In the genomic region with DNA sequence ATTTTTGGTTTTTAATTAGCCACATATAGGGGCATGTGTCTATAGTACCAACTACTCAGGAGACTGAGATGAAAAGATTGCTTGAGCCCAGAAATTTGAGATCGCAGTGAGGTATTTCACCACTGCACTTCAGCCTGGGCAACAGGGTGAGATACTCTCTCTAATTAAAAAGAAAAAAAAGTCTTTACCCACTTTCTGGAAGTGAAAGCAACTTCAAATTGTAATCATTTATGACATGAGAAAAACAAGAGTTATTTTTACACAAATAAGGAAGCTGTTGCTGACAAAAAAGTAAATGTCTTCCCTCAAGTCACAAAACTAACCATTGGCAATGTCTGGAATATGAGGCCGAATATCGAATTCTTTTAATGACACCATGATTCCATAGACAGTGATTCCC, we compare ENCODE assay signal across 24 cellular contexts.
"Had no signal": no experiment of that assay in that cellular context is flagged by ENCODE, and none has a peak within 500 bp of the region (broad histone marks: within the 10 kb centered on the region; RNA-seq: fewer than 3 reads in every experiment).

No MANE protein-coding gene starts in this region.

- H3K4me1 Mint-ChIP-seq: activated CD4-positive, alpha-beta memory T cell treated with anti-CD3 and anti-CD28 coated beads, Interleukin-2, amount 10 ng/mL, durations not matched to agents 7 days and 5 days; activated CD4-positive, alpha-beta T cell treated with anti-CD3 and anti-CD28 coated beads, Interleukin-2, amount 10 ng/mL, durations not matched to agents 24 days and 14 days; activated naive CD8-positive, alpha-beta T cell treated with anti-CD3 and anti-CD28 coated beads, Interleukin-2, amount 10 ng/mL, durations not matched to agents 7 days and 5 days; central memory CD8-positive, alpha-beta T cell had no signal

- H3K4me3 ChIP-seq: breast epithelium, prostate gland, thoracic aorta, upper lobe of left lung had no signal

- H3K9me3 ChIP-seq: breast epithelium, prostate gland, thoracic aorta, upper lobe of left lung had no signal

- DNase-seq: activated CD4-positive, alpha-beta memory T cell treated with anti-CD3 and anti-CD28 coated beads, Interleukin-2, amount 10 ng/mL, durations not matched to agents 7 days and 5 days; activated CD4-positive, alpha-beta T cell treated with anti-CD3 and anti-CD28 coated beads, Interleukin-2, amount 10 ng/mL, durations not matched to agents 24 days and 14 days; activated effector memory CD4-positive, alpha-beta T cell treated with Interleukin-2 at 50 U/mL for 16 hours; activated naive CD4-positive, alpha-beta T cell treated with anti-CD3 and anti-CD28 coated beads for 36 hours; activated naive CD8-positive, alpha-beta T cell treated with anti-CD3 and anti-CD28 coated beads, Interleukin-2, amount 10 ng/mL, durations not matched to agents 7 days and 5 days; activated T-cell treated with anti-CD3 and anti-CD28 coated beads, Interleukin-2, amount 50 U/mL, for 72 hours; amniotic stem cell; effector memory CD4-positive, alpha-beta T cell; foreskin melanocyte; head of caudate nucleus; hypothalamus; left ventricle myocardium superior; mammary epithelial cell; midbrain; stimulated activated CD4-positive, alpha-beta T cell treated with anti-CD3 and anti-CD28 coated beads, Interleukin-2, amount 100 ng/mL, for 48 hours; stimulated activated CD8-positive, alpha-beta memory T cell treated with anti-CD3 and anti-CD28 coated beads, Interleukin-4, amount 100 ng/mL, for 48 hours; stimulated activated naive CD4-positive, alpha-beta T cell; T1000; upper lobe of left lung had no signal

- H3K36me3 Mint-ChIP-seq: activated naive CD8-positive, alpha-beta T cell treated with anti-CD3 and anti-CD28 coated beads, Interleukin-2, amount 10 ng/mL, durations not matched to agents 7 days and 5 days; natural killer cell treated with Interleukin-12 subunit alpha and Interleukin-12 subunit beta and Interleukin-15 and Interleukin-18, amount 100 ng/mL, for 72 hours had no signal

- H3K4me1 ChIP-seq: breast epithelium, prostate gland had no signal

- H3K4me3 Mint-ChIP-seq: activated CD4-positive, alpha-beta memory T cell treated with anti-CD3 and anti-CD28 coated beads, Interleukin-2, amount 10 ng/mL, durations not matched to agents 7 days and 5 days; activated CD4-positive, alpha-beta T cell treated with anti-CD3 and anti-CD28 coated beads, Interleukin-2, amount 10 ng/mL, durations not matched to agents 24 days and 14 days; activated naive CD4-positive, alpha-beta T cell treated with anti-CD3 and anti-CD28 coated beads for 36 hours; activated naive CD8-positive, alpha-beta T cell treated with anti-CD3 and anti-CD28 coated beads, Interleukin-2, amount 10 ng/mL, durations not matched to agents 7 days and 5 days; activated T-cell treated with anti-CD3 and anti-CD28 coated beads, Interleukin-2, amount 50 U/mL, for 72 hours; central memory CD8-positive, alpha-beta T cell; natural killer cell treated with Interleukin-12 subunit alpha and Interleukin-12 subunit beta and Interleukin-15 and Interleukin-18, amount 100 ng/mL, for 72 hours had no signal

- H3K27ac Mint-ChIP-seq: activated CD4-positive, alpha-beta memory T cell treated with anti-CD3 and anti-CD28 coated beads, Interleukin-2, amount 10 ng/mL, durations not matched to agents 7 days and 5 days; activated CD4-positive, alpha-beta T cell treated with anti-CD3 and anti-CD28 coated beads, Interleukin-2, amount 10 ng/mL, durations not matched to agents 24 days and 14 days; activated naive CD4-positive, alpha-beta T cell treated with anti-CD3 and anti-CD28 coated beads for 36 hours; activated naive CD8-positive, alpha-beta T cell treated with anti-CD3 and anti-CD28 coated beads, Interleukin-2, amount 10 ng/mL, durations not matched to agents 7 days and 5 days; activated T-cell treated with anti-CD3 and anti-CD28 coated beads, Interleukin-2, amount 50 U/mL, for 72 hours; natural killer cell treated with Interleukin-12 subunit alpha and Interleukin-12 subunit beta and Interleukin-15 and Interleukin-18, amount 100 ng/mL, for 72 hours had no signal

- H3K27ac ChIP-seq: thoracic aorta, upper lobe of left lung had no signal

- H3K36me3 ChIP-seq: breast epithelium, prostate gland, thoracic aorta, upper lobe of left lung had no signal

- H3K27me3 ChIP-seq: breast epithelium, upper lobe of left lung had no signal

- H3K9me3 Mint-ChIP-seq: activated CD4-positive, alpha-beta memory T cell treated with anti-CD3 and anti-CD28 coated beads, Interleukin-2, amount 10 ng/mL, durations not matched to agents 7 days and 5 days; activated CD4-positive, alpha-beta T cell treated with anti-CD3 and anti-CD28 coated beads, Interleukin-2, amount 10 ng/mL, durations not matched to agents 24 days and 14 days; activated naive CD4-positive, alpha-beta T cell treated with anti-CD3 and anti-CD28 coated beads for 36 hours; activated naive CD8-positive, alpha-beta T cell treated with anti-CD3 and anti-CD28 coated beads, Interleukin-2, amount 10 ng/mL, durations not matched to agents 7 days and 5 days; activated T-cell treated with anti-CD3 and anti-CD28 coated beads, Interleukin-2, amount 50 U/mL, for 72 hours; central memory CD8-positive, alpha-beta T cell; natural killer cell treated with Interleukin-12 subunit alpha and Interleukin-12 subunit beta and Interleukin-15 and Interleukin-18, amount 100 ng/mL, for 72 hours had no signal
